Comparison of ENCODE assay signal across 8 cellular contexts in the genomic region with DNA sequence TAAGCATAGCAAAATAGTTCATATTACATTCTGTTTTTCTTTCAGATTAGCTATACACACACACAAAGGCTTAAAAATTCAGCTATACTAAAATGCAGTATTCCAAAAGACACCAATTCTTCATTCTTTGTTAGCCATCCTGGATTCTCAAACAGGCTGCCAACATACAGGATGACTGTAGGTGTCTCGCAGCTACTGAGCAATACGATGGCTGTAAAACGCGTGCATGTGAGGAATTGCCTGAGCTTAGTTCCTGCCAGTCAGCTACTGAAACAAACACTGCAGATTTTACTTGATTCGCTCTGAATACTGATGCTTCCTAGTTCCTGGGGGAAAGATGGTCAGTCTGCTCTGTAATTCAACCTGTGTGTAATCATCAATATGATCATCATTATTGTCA. TPM values are rescaled to one million over a fixed set of nuclear protein-coding genes. Genes with fewer than 3 reads are reported as not detected.
DNase-seq lines count a peak whose midpoint lies in the region; ATAC-seq, FAIRE-seq and TF ChIP-seq lines count a peak whose summit lies in the region.

No MANE protein-coding gene starts in this region.

- peaks cover 6 to 14% of the 10 kb centered on the region in 2 donors for H3K4me1 Mint-ChIP-seq in stimulated activated naive B cell treated with anti-CD40 and anti-IgM and Interleukin-4, amounts not matched to agents 10 μg/mL and 1 μg/mL and 100 μg/mL, for 72 hours

- H3K36me3 Mint-ChIP-seq in stimulated activated naive B cell treated with anti-CD40 and anti-IgM and Interleukin-4, amounts not matched to agents 10 μg/mL and 1 μg/mL and 100 μg/mL, for 72 hours = no peaks in the 10 kb centered on the region

- no peaks in the 10 kb centered on the region for H3K9me3 Mint-ChIP-seq in stimulated activated naive B cell treated with anti-CD40 and anti-IgM and Interleukin-4, amounts not matched to agents 10 μg/mL and 1 μg/mL and 100 μg/mL, for 72 hours

- peaks cover 11 to 18% of the 10 kb centered on the region in 2 donors for H3K27me3 Mint-ChIP-seq in stimulated activated naive B cell treated with anti-CD40 and anti-IgM and Interleukin-4, amounts not matched to agents 10 μg/mL and 1 μg/mL and 100 μg/mL, for 72 hours

- TF ChIP-seq CTCF in epithelial cell of esophagus (IDR thresholded peaks at IDR 0.05; ENCODE audit: insufficient read depth, low read depth, low read length, missing control alignments) = peak; percentile 73

- DNase-seq in Ammon's horn (ENCODE audit: low spot score) = peak; percentile 69
- DNase-seq in GM18507 (ENCODE audit: extremely low spot score, insufficient read length, low read depth) = no peak
- DNase-seq in NOMO-1 treated with DMSO at 0.1 percent for 48 hours (lab: John Stamatoyannopoulos, UW; ENCODE audit: unreplicated experiment) = peak; percentile 80
- peak; percentile 72 for DNase-seq in epithelial cell of esophagus (ENCODE audit: low read depth)
- DNase-seq in stimulated activated naive B cell treated with anti-CD40 and anti-IgM and Interleukin-4, amounts not matched to agents 10 μg/mL and 1 μg/mL and 100 μg/mL, for 72 hours = no peak
- DNase-seq in NCI-H2029 (lab: John Stamatoyannopoulos, UW) = no peak
- no peak for DNase-seq in ureter (ENCODE audit: low spot score)

- no peak overlapping the region for H3K4me3 Mint-ChIP-seq in stimulated activated naive B cell treated with anti-CD40 and anti-IgM and Interleukin-4, amounts not matched to agents 10 μg/mL and 1 μg/mL and 100 μg/mL, for 72 hours

- H3K4me3 ChIP-seq in epithelial cell of esophagus (ENCODE audit: low read length) = no peak overlapping the region

- ATAC-seq in stimulated activated naive B cell treated with anti-CD40 and anti-IgM and Interleukin-4, amounts not matched to agents 10 μg/mL and 1 μg/mL and 100 μg/mL, for 72 hours (replicated peaks) = peak; percentile 56 to 58
- no peak for ATAC-seq in GM21447 (IDR thresholded peaks at IDR 0.05; ENCODE audit: unreplicated experiment)

- peak; percentile 51 for FAIRE-seq in GM18507 (lab: Jason Lieb, UNC)

- no peak overlapping the region for H3K27ac Mint-ChIP-seq in stimulated activated naive B cell treated with anti-CD40 and anti-IgM and Interleukin-4, amounts not matched to agents 10 μg/mL and 1 μg/mL and 100 μg/mL, for 72 hours

RNA-seq across cellular contexts. Expression of gene HMGN1, which starts 24.7 kb away (rescaled TPM):
- 225 TPM for total RNA-seq in ureter

Comparison
In these comparisons a context has a peak if more than half of its experiments do, and no peak if none do; other contexts are left out.
1. DNase-seq: peak in Ammon's horn (single experiment), NOMO-1 treated with DMSO at 0.1 percent for 48 hours (single experiment) and epithelial cell of esophagus (single experiment); none in GM18507 (single experiment), stimulated activated naive B cell treated with anti-CD40 and anti-IgM and Interleukin-4, amounts not matched to agents 10 μg/mL and 1 μg/mL and 100 μg/mL, for 72 hours (single experiment), NCI-H2029 (single experiment) and ureter (single experiment).